ENCODE assay signal across 33 cellular contexts in the genomic region with DNA sequence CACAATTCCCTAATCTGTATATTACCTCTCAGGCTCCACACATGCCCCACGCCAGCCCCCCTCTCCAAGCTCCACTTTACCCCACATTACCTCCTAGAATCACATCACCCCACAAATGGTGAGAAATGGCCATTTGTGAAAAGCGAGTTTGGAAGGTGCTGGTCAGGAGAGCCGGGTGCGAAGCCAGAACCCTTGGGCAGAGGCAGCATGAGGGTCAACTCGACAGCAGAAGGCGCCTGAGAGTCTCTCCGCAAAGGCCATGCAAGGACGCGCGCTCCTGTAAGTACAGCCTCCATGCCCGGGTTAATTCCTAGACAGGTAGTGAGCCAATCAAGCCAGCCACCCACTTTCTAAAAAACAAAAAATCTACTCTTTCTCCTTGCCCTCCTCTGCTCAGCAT. TPM values are rescaled to one million over a fixed set of nuclear protein-coding genes. Genes with fewer than 3 reads are reported as not detected.
"Had no signal": no experiment of that assay in that cellular context is flagged by ENCODE, and none has a peak within 500 bp of the region (broad histone marks: within the 10 kb centered on the region; RNA-seq: fewer than 3 reads in every experiment).

No MANE protein-coding gene starts in this region.

- H3K36me3 Mint-ChIP-seq: activated CD4-positive, alpha-beta memory T cell treated with anti-CD3 and anti-CD28 coated beads for 36 hours; activated CD8-positive, alpha-beta memory T cell treated with anti-CD3 and anti-CD28 coated beads, Interleukin-2, amount 10 ng/mL, durations not matched to agents 7 days and 5 days; activated naive CD8-positive, alpha-beta T cell treated with anti-CD3 and anti-CD28 coated beads for 36 hours had no signal

- ATAC-seq: activated CD8-positive, alpha-beta memory T cell treated with anti-CD3 and anti-CD28 coated beads, Interleukin-2, amount 10 ng/mL, durations not matched to agents 7 days and 5 days; activated CD8-positive, alpha-beta T cell treated with anti-CD3 and anti-CD28 coated beads, Interleukin-2, amount 10 ng/mL, durations not matched to agents 7 days and 5 days; activated naive CD8-positive, alpha-beta T cell treated with anti-CD3 and anti-CD28 coated beads, Interleukin-2, amount 50 U/mL, for 24 hours; body of pancreas; effector memory CD8-positive, alpha-beta T cell; foreskin keratinocyte; gastrocnemius medialis had no signal

- H3K36me3 ChIP-seq: adrenal gland, esophagus muscularis mucosa, gastrocnemius medialis had no signal

- H3K4me1 ChIP-seq: adrenal gland, body of pancreas, esophagus muscularis mucosa, foreskin keratinocyte, gastrocnemius medialis had no signal

- H3K27ac ChIP-seq: adrenal gland, body of pancreas, esophagus muscularis mucosa, foreskin keratinocyte, gastrocnemius medialis had no signal

- H3K27ac Mint-ChIP-seq: activated CD4-positive, alpha-beta memory T cell treated with anti-CD3 and anti-CD28 coated beads for 36 hours; activated CD8-positive, alpha-beta memory T cell treated with anti-CD3 and anti-CD28 coated beads, Interleukin-2, amount 10 ng/mL, durations not matched to agents 7 days and 5 days; activated CD8-positive, alpha-beta T cell treated with anti-CD3 and anti-CD28 coated beads, Interleukin-2, amount 10 ng/mL, durations not matched to agents 7 days and 5 days; activated naive CD4-positive, alpha-beta T cell treated with anti-CD3 and anti-CD28 coated beads for 36 hours; activated naive CD4-positive, alpha-beta T cell treated with anti-CD3 and anti-CD28 coated beads, Interleukin-2, amount 50 U/mL, for 24 hours; activated naive CD8-positive, alpha-beta T cell treated with anti-CD3 and anti-CD28 coated beads for 36 hours; activated naive CD8-positive, alpha-beta T cell treated with anti-CD3 and anti-CD28 coated beads, Interleukin-2, amount 50 U/mL, for 24 hours; activated T-helper 1 cell treated with anti-CD3 and anti-CD28 coated beads, Interleukin-12 subunit alpha, Interleukin-12 subunit beta, Interleukin-2, Interleukin-4 antibody, amounts not matched to agents 30 ng/mL and 10 ng/mL and 1 ng/mL, durations not matched to agents 14 hours and 24 hours and 36 hours; activated T-helper 2 cell treated with anti-CD3 and anti-CD28 coated beads, Interferon-gamma antibody, Interleukin-2, Interleukin-4, amounts not matched to agents 10 μg/mL and 5 μg/mL and 100 μg/mL, durations not matched to agents 14 hours and 24 hours and 36 hours; effector memory CD8-positive, alpha-beta T cell had no signal

- H3K9me3 ChIP-seq: adrenal gland, body of pancreas, esophagus muscularis mucosa, gastrocnemius medialis had no signal

- H3K27me3 Mint-ChIP-seq: activated CD4-positive, alpha-beta memory T cell treated with anti-CD3 and anti-CD28 coated beads for 36 hours; activated CD8-positive, alpha-beta memory T cell treated with anti-CD3 and anti-CD28 coated beads, Interleukin-2, amount 10 ng/mL, durations not matched to agents 7 days and 5 days; activated naive CD4-positive, alpha-beta T cell treated with anti-CD3 and anti-CD28 coated beads, Interleukin-2, amount 50 U/mL, for 24 hours; activated naive CD8-positive, alpha-beta T cell treated with anti-CD3 and anti-CD28 coated beads for 36 hours; activated naive CD8-positive, alpha-beta T cell treated with anti-CD3 and anti-CD28 coated beads, Interleukin-2, amount 50 U/mL, for 24 hours; effector memory CD8-positive, alpha-beta T cell had no signal

- H3K4me3 Mint-ChIP-seq: activated CD4-positive, alpha-beta memory T cell treated with anti-CD3 and anti-CD28 coated beads for 36 hours; activated CD8-positive, alpha-beta memory T cell treated with anti-CD3 and anti-CD28 coated beads, Interleukin-2, amount 10 ng/mL, durations not matched to agents 7 days and 5 days; activated CD8-positive, alpha-beta T cell treated with anti-CD3 and anti-CD28 coated beads, Interleukin-2, amount 10 ng/mL, durations not matched to agents 7 days and 5 days; activated naive CD4-positive, alpha-beta T cell treated with anti-CD3 and anti-CD28 coated beads for 36 hours; activated naive CD4-positive, alpha-beta T cell treated with anti-CD3 and anti-CD28 coated beads, Interleukin-2, amount 50 U/mL, for 24 hours; activated naive CD8-positive, alpha-beta T cell treated with anti-CD3 and anti-CD28 coated beads for 36 hours; activated naive CD8-positive, alpha-beta T cell treated with anti-CD3 and anti-CD28 coated beads, Interleukin-2, amount 50 U/mL, for 24 hours; activated T-helper 1 cell treated with anti-CD3 and anti-CD28 coated beads, Interleukin-12 subunit alpha, Interleukin-12 subunit beta, Interleukin-2, Interleukin-4 antibody, amounts not matched to agents 30 ng/mL and 10 ng/mL and 1 ng/mL, durations not matched to agents 14 hours and 24 hours and 36 hours; effector memory CD8-positive, alpha-beta T cell had no signal

- H3K27me3 ChIP-seq: adrenal gland, body of pancreas, esophagus muscularis mucosa, foreskin keratinocyte, gastrocnemius medialis had no signal

- H3K9me3 Mint-ChIP-seq: activated CD4-positive, alpha-beta memory T cell treated with anti-CD3 and anti-CD28 coated beads for 36 hours; activated naive CD4-positive, alpha-beta T cell treated with anti-CD3 and anti-CD28 coated beads for 36 hours; activated naive CD4-positive, alpha-beta T cell treated with anti-CD3 and anti-CD28 coated beads, Interleukin-2, amount 50 U/mL, for 24 hours; activated naive CD8-positive, alpha-beta T cell treated with anti-CD3 and anti-CD28 coated beads for 36 hours; activated naive CD8-positive, alpha-beta T cell treated with anti-CD3 and anti-CD28 coated beads, Interleukin-2, amount 50 U/mL, for 24 hours; activated T-helper 1 cell treated with anti-CD3 and anti-CD28 coated beads, Interleukin-12 subunit alpha, Interleukin-12 subunit beta, Interleukin-2, Interleukin-4 antibody, amounts not matched to agents 30 ng/mL and 10 ng/mL and 1 ng/mL, durations not matched to agents 14 hours and 24 hours and 36 hours; activated T-helper 2 cell treated with anti-CD3 and anti-CD28 coated beads, Interferon-gamma antibody, Interleukin-2, Interleukin-4, amounts not matched to agents 10 μg/mL and 5 μg/mL and 100 μg/mL, durations not matched to agents 14 hours and 24 hours and 36 hours; effector memory CD8-positive, alpha-beta T cell had no signal

- H3K4me3 ChIP-seq: adrenal gland, body of pancreas, esophagus muscularis mucosa, gastrocnemius medialis had no signal

- DNase-seq: activated CD4-positive, alpha-beta memory T cell treated with anti-CD3 and anti-CD28 coated beads for 36 hours; activated CD4-positive, alpha-beta T cell treated with anti-CD3 and anti-CD28 coated beads for 1 hour; activated CD4-positive, alpha-beta T cell treated with anti-CD3 and anti-CD28 coated beads for 4 hours; activated CD8-positive, alpha-beta memory T cell treated with anti-CD3 and anti-CD28 coated beads, Interleukin-2, amount 10 ng/mL, durations not matched to agents 7 days and 5 days; activated CD8-positive, alpha-beta memory T cell treated with anti-CD3 and anti-CD28 coated beads, Interleukin-2, amount 50 U/mL, for 4 hours; activated CD8-positive, alpha-beta T cell treated with anti-CD3 and anti-CD28 coated beads, Interleukin-2, amount 10 ng/mL, durations not matched to agents 7 days and 5 days; activated effector memory CD4-positive, alpha-beta T cell treated with anti-CD3 and anti-CD28 coated beads, Interleukin-2, amount 50 U/mL, for 16 hours; activated naive CD4-positive, alpha-beta T cell treated with anti-CD3 and anti-CD28 coated beads for 36 hours; activated naive CD8-positive, alpha-beta T cell treated with anti-CD3 and anti-CD28 coated beads for 36 hours; activated naive CD8-positive, alpha-beta T cell treated with anti-CD3 and anti-CD28 coated beads, Interleukin-2, amount 50 U/mL, for 24 hours; activated T-cell treated with anti-CD3 and anti-CD28 coated beads, Interleukin-2, amount 50 U/mL, for 1 hour; activated T-cell treated with anti-CD3 and anti-CD28 coated beads, Interleukin-2, amount 50 U/mL, for 48 hours; adrenal gland; amygdala; aorta; body of pancreas; caudate nucleus; cortex of kidney; dermis blood vessel endothelial cell; effector CD4-positive, alpha-beta T cell; effector memory CD8-positive, alpha-beta T cell; erythroblast; foreskin keratinocyte; gastrocnemius medialis; glutamatergic neuron; T-helper 2 cell had no signal

RNA-seq across cellular contexts. Expression of a gene that starts 42.4 kb away (rescaled TPM):
- total RNA-seq: activated CD4-positive, alpha-beta memory T cell treated with anti-CD3 and anti-CD28 coated beads for 36 hours; activated CD8-positive, alpha-beta memory T cell treated with anti-CD3 and anti-CD28 coated beads for 36 hours; activated CD8-positive, alpha-beta memory T cell treated with anti-CD3 and anti-CD28 coated beads, Interleukin-2, amount 10 ng/mL, durations not matched to agents 7 days and 5 days; activated CD8-positive, alpha-beta T cell treated with anti-CD3 and anti-CD28 coated beads, Interleukin-2, amount 10 ng/mL, durations not matched to agents 7 days and 5 days; activated naive CD4-positive, alpha-beta T cell treated with anti-CD3 and anti-CD28 coated beads for 36 hours; activated naive CD8-positive, alpha-beta T cell treated with anti-CD3 and anti-CD28 coated beads for 36 hours; activated T-helper 1 cell treated with anti-CD3 and anti-CD28 coated beads, Interleukin-12 subunit alpha, Interleukin-12 subunit beta, Interleukin-2, Interleukin-4 antibody, amounts not matched to agents 30 ng/mL and 10 ng/mL and 1 ng/mL, durations not matched to agents 14 hours and 24 hours and 36 hours; activated T-helper 2 cell treated with anti-CD3 and anti-CD28 coated beads, Interferon-gamma antibody, Interleukin-2, Interleukin-4, amounts not matched to agents 10 μg/mL and 5 μg/mL and 100 μg/mL, durations not matched to agents 14 hours and 24 hours and 36 hours; aorta; body of pancreas; chondrocyte; dermis blood vessel endothelial cell; esophagus muscularis mucosa; foreskin keratinocyte; gastrocnemius medialis; T-helper 1 cell treated with Interleukin-12 subunit alpha and Interleukin-12 subunit beta and Interleukin-4 antibody, amounts not matched to agents 30 ng/mL and 1 ng/mL, for 36 hours had no signal
- polyA plus RNA-seq: aorta, foreskin keratinocyte had no signal
